In the genomic region with DNA sequence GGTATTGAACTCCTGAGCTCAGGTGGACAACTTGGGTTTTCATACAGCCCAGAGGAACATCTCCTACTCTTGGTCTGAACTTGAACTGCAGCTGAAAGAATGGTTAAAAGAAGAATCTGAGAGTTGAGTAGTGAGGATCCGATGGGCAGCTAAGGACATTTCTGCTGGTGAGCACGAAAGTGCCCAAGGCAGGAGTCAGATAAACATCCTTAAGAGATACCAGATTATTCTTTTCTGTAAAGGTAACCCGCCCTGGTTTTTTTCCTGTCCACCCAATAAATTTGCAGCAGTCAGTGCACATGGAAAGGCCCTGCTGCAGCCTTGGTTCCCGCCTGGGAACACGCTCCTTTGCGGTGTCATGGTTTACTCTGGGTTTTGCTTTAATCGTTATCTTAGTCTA, we compare ENCODE assay signal across 10 cellular contexts.
"Had no signal": no experiment of that assay in that cellular context is flagged by ENCODE, and none has a peak within 500 bp of the region (broad histone marks: within the 10 kb centered on the region; RNA-seq: fewer than 3 reads in every experiment).

No MANE protein-coding gene starts in this region.

- DNase-seq: H9, HCEC 1CT, HFFc6, IMR-90, KBM-7 had no signal

- FAIRE-seq: H1, H54, HTR-8/SVneo had no signal

- H3K27ac ChIP-seq: KMS-11 had no signal

- ATAC-seq: GM23338 had no signal

- H3K4me2 ChIP-seq: GM23338, KMS-11 had no signal

- H3K9ac ChIP-seq: KMS-11 had no signal

- H3K4me3 ChIP-seq: GM23338 had no signal
